In genomic region chr13:109145631-109146030, GRCh38 we compare ENCODE assay signal across 8 cellular contexts.
A peak's percentile ranks its signal among the peaks of the same experiment; 100 is the strongest.
DNase-seq lines count a peak whose midpoint lies in the region; ATAC-seq and TF ChIP-seq lines count a peak whose summit lies in the region.

No MANE protein-coding gene starts in this region.

- CTCF ChIA-PET in activated B cell treated with CpG ODN at 0.5 μM for 24 hours (lab: Charles Lee) = interaction anchor here (0.7 to 1.6 kb wide), 6 partner anchors 10 to 971 kb away, joined by 3 to 7 read pairs (median 4); no protein-coding TSS in a partner anchor

- H3K27ac ChIP-seq in CD4-positive, CD25-positive, alpha-beta regulatory T cell (ENCODE audit: insufficient read depth, low read length, poor library complexity, severe bottlenecking) = no peak overlapping the region
- no peak overlapping the region for H3K27ac ChIP-seq in effector memory CD4-positive, alpha-beta T cell (ENCODE audit: insufficient read depth, low read length, poor library complexity, severe bottlenecking)

- no peaks in the 10 kb centered on the region for H3K36me3 Mint-ChIP-seq in CD4-positive, CD25-positive, alpha-beta regulatory T cell
- H3K36me3 Mint-ChIP-seq in activated B cell treated with CpG ODN at 0.5 μM for 24 hours (ENCODE audit: low read depth) = no peaks in the 10 kb centered on the region

- no peaks in the 10 kb centered on the region for H3K9me3 ChIP-seq in CD4-positive, CD25-positive, alpha-beta regulatory T cell (ENCODE audit: control insufficient read depth in 2 of 2, low read length in 2 of 2)
- no peaks in the 10 kb centered on the region for H3K9me3 ChIP-seq in effector memory CD4-positive, alpha-beta T cell (ENCODE audit: control insufficient read depth, low read length)

- peaks cover 0 to 3% (median 0%) of the 10 kb centered on the region in 7 donors for H3K9me3 Mint-ChIP-seq in CD4-positive, CD25-positive, alpha-beta regulatory T cell
- no peaks in the 10 kb centered on the region for H3K9me3 Mint-ChIP-seq in activated B cell treated with CpG ODN at 0.5 μM for 24 hours

- TF ChIP-seq CTCF in activated B cell treated with CpG ODN at 0.5 μM for 24 hours (IDR thresholded peaks at IDR 0.05) = peak; percentile 64

- H3K36me3 ChIP-seq in CD4-positive, CD25-positive, alpha-beta regulatory T cell (ENCODE audit: control insufficient read depth, insufficient read depth, low read length) = no peaks in the 10 kb centered on the region
- no peaks in the 10 kb centered on the region for H3K36me3 ChIP-seq in effector memory CD4-positive, alpha-beta T cell (ENCODE audit: control insufficient read depth, insufficient read depth, low read length)

- peaks cover 3% of the 10 kb centered on the region for H3K27me3 ChIP-seq in CD4-positive, CD25-positive, alpha-beta regulatory T cell (ENCODE audit: control insufficient read depth, insufficient read depth, low read length)
- no peaks in the 10 kb centered on the region for H3K27me3 ChIP-seq in effector memory CD4-positive, alpha-beta T cell (replicated peaks; ENCODE audit: control insufficient read depth, insufficient read depth, low read length, poor library complexity, severe bottlenecking)

- peak in 2 of 3 donors; percentile 2 to 13 for DNase-seq in CD4-positive, CD25-positive, alpha-beta regulatory T cell
- peak; percentile 13 for DNase-seq in NCI-H146 treated with DMSO at 0.1 percent for 48 hours (lab: John Stamatoyannopoulos, UW; ENCODE audit: unreplicated experiment)
- no peak for DNase-seq in activated B cell treated with CpG ODN at 0.5 μM for 24 hours
- no peak for DNase-seq in left ventricle myocardium superior
- peak; percentile 51 for DNase-seq in smooth muscle cell of the brain vasculature (ENCODE audit: low read depth, low spot score)
- DNase-seq in effector memory CD4-positive, alpha-beta T cell = no peak

- no peak overlapping the region for H3K4me3 Mint-ChIP-seq in CD4-positive, CD25-positive, alpha-beta regulatory T cell
- H3K4me3 Mint-ChIP-seq in activated B cell treated with CpG ODN at 0.5 μM for 24 hours = no peak overlapping the region

- H3K27ac Mint-ChIP-seq in CD4-positive, CD25-positive, alpha-beta regulatory T cell = no peak overlapping the region
- no peak overlapping the region for H3K27ac Mint-ChIP-seq in activated B cell treated with CpG ODN at 0.5 μM for 24 hours

- peaks cover 4% of the 10 kb centered on the region for H3K27me3 Mint-ChIP-seq in CD4-positive, CD25-positive, alpha-beta regulatory T cell
- H3K27me3 Mint-ChIP-seq in activated B cell treated with CpG ODN at 0.5 μM for 24 hours = peaks cover 25% of the 10 kb centered on the region

- no peak overlapping the region for H3K4me3 ChIP-seq in CD4-positive, CD25-positive, alpha-beta regulatory T cell (ENCODE audit: low read depth, low read length)
- H3K4me3 ChIP-seq in effector memory CD4-positive, alpha-beta T cell (ENCODE audit: insufficient read depth, low read depth, low read length, poor library complexity, severe bottlenecking) = no peak overlapping the region

- H3K4me1 Mint-ChIP-seq in CD4-positive, CD25-positive, alpha-beta regulatory T cell = no peaks in the 10 kb centered on the region
- H3K4me1 Mint-ChIP-seq in activated B cell treated with CpG ODN at 0.5 μM for 24 hours = no peaks in the 10 kb centered on the region

- intact Hi-C loops in activated B cell treated with CpG ODN at 0.5 μM for 24 hours (cut with micrococcal nuclease) (loop anchor here (1.0 to 10.0 kb wide), 8 partner anchors 17 to 1267 kb away; no protein-coding TSS in a partner anchor), left ventricle myocardium superior (cut with micrococcal nuclease) (no loop called here)

- ATAC-seq in CD4-positive, CD25-positive, alpha-beta regulatory T cell (ENCODE audit: low read depth in 2 of 2) = no peak
- ATAC-seq in GM18858 (IDR thresholded peaks at IDR 0.05; ENCODE audit: unreplicated experiment) = peak; percentile 89
- ATAC-seq in HG02938 (IDR thresholded peaks at IDR 0.05; ENCODE audit: unreplicated experiment) = peak; percentile 88
- ATAC-seq in activated B cell treated with CpG ODN at 0.5 μM for 24 hours (ENCODE audit: low read depth) = peak; percentile 71
- peak; percentile 83 for ATAC-seq in left ventricle myocardium superior

- H3K4me1 ChIP-seq in CD4-positive, CD25-positive, alpha-beta regulatory T cell (ENCODE audit: control insufficient read depth, insufficient read depth, low read length, poor library complexity, severe bottlenecking) = no peaks in the 10 kb centered on the region
- H3K4me1 ChIP-seq in effector memory CD4-positive, alpha-beta T cell (ENCODE audit: control insufficient read depth, insufficient read depth, low read length, poor library complexity, severe bottlenecking) = no peaks in the 10 kb centered on the region

- POLR2A ChIA-PET in activated B cell treated with CpG ODN at 0.5 μM for 24 hours (lab: Charles Lee) = no interaction called here

Comparison
In these comparisons a context has a peak if more than half of its experiments do, and no peak if none do; other contexts are left out.
1. ATAC-seq: peak in GM18858 (single experiment), HG02938 (single experiment), activated B cell treated with CpG ODN at 0.5 μM for 24 hours (single experiment) and left ventricle myocardium superior (single experiment); none in CD4-positive, CD25-positive, alpha-beta regulatory T cell (0 of 2).
2. DNase-seq: peak in CD4-positive, CD25-positive, alpha-beta regulatory T cell (2 of 3), NCI-H146 treated with DMSO at 0.1 percent for 48 hours (single experiment) and smooth muscle cell of the brain vasculature (single experiment); none in activated B cell treated with CpG ODN at 0.5 μM for 24 hours (single experiment), left ventricle myocardium superior (single experiment) and effector memory CD4-positive, alpha-beta T cell (0 of 3).